Comparison of ENCODE assay signal across 6 cellular contexts in the genomic region with DNA sequence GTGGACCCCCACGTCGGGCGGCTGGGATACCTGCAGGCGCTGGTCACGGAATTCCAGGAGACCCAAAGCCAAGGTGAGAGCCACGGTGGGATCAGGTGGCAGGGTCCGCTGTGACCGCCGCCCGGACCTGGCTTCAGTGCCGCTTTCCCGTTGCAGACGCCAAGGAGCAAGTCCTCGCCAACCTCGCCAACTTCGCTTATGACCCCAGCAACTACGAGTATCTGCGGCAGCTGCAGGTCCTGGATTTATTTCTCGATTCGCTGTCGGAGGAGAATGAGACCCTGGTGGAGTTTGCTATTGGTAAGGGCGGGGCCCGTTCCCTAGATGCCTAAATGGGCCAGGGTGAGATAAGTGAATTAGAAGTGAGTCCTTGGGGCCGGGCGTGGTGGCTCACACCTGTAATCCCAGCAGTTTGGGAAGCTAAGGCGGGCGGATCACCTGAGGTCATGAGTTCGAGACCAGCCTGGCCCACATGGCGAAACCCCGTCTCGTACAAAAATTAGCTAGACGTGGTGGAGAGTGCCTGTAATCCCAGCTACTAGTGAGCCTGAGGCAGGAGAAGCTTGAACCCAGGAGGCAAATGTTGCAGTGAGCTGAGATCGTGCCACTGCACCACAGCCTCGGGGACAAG. TPM values are rescaled to one million over a fixed set of nuclear protein-coding genes. Genes with fewer than 3 reads are reported as not detected.
A peak's percentile ranks its signal among the peaks of the same experiment; 100 is the strongest.
DNase-seq lines count a peak whose midpoint lies in the region; TF ChIP-seq lines count a peak whose summit lies in the region.

No MANE protein-coding gene starts in this region.

- peak overlapping the region; percentile 90 for H3K4me3 Mint-ChIP-seq in neural progenitor cell

- H3K27ac Mint-ChIP-seq in neural progenitor cell = no peak overlapping the region

- peak overlapping the region; percentile 86 for H3K4me3 ChIP-seq in NB4 (ENCODE audit: low read depth, low read length)
- peak overlapping the region; percentile 69 to 88 (median 82) for H3K4me3 ChIP-seq in breast epithelium
- H3K4me3 ChIP-seq in neural progenitor cell = peak overlapping the region; percentile 81

- peaks cover 25% of the 10 kb centered on the region for H3F3A ChIP-seq in neural progenitor cell (ENCODE audit: low read depth)

- H3K9ac ChIP-seq in neural progenitor cell = no peak overlapping the region

- H3K4me1 ChIP-seq in breast epithelium (no peaks in the 10 kb centered on the region), neural progenitor cell (peaks cover 3% of the 10 kb centered on the region)

- TF ChIP-seq POLR2A in NB4 (IDR thresholded peaks at IDR 0.05; ENCODE audit: extremely low read depth, insufficient read length) (no peak), breast epithelium (IDR thresholded peaks at IDR 0.05) (no peak)

- intact Hi-C loops in breast epithelium (cut with DNase I; ENCODE audit: low total_unique reads) = loop anchor here (10.0 kb wide), 1 partner anchor 84 kb away; no protein-coding TSS in a partner anchor

- H3K27me3 Mint-ChIP-seq in neural progenitor cell (ENCODE audit: insufficient read depth, low read depth) = peaks cover 4% of the 10 kb centered on the region

- H3K9me3 Mint-ChIP-seq in neural progenitor cell = no peaks in the 10 kb centered on the region

- no peaks in the 10 kb centered on the region for H4K20me1 ChIP-seq in neural progenitor cell (ENCODE audit: low read depth)

- no peaks in the 10 kb centered on the region for H3K36me3 ChIP-seq in breast epithelium
- no peaks in the 10 kb centered on the region for H3K36me3 ChIP-seq in neural progenitor cell

- no peak for DNase-seq in NB4 (ENCODE audit: low read depth)
- no peak for DNase-seq in breast epithelium (ENCODE audit: low spot score in 2 of 2)
- DNase-seq in neural progenitor cell (ENCODE audit: low spot score) = peak; percentile 45
- no peak for DNase-seq in occipital lobe (lab: John Stamatoyannopoulos, UW)
- DNase-seq in SHP77 (lab: John Stamatoyannopoulos, UW) = no peak
- DNase-seq in midbrain (lab: John Stamatoyannopoulos, UW) = no peak

- peak overlapping the region; percentile 90 for H3K4me2 ChIP-seq in neural progenitor cell

- H3K27me3 ChIP-seq in breast epithelium (no peaks in the 10 kb centered on the region), neural progenitor cell (peaks cover 9% of the 10 kb centered on the region)

- peak overlapping the region; percentile 95 for H2AFZ ChIP-seq in neural progenitor cell (replicated peaks)

- no peak for TF ChIP-seq CTCF in NB4 (IDR thresholded peaks at IDR 0.05; ENCODE audit: low read depth, low read length)
- TF ChIP-seq CTCF in breast epithelium (IDR thresholded peaks at IDR 0.05) = no peak
- TF ChIP-seq CTCF in neural progenitor cell (IDR thresholded peaks at IDR 0.05) = no peak

- H3K27ac ChIP-seq in breast epithelium (peak overlapping the region; percentile 48 to 54), neural progenitor cell (no peak overlapping the region)

- peaks cover 8% of the 10 kb centered on the region for H3K79me2 ChIP-seq in neural progenitor cell (ENCODE audit: low read depth)

- H3K9me3 ChIP-seq in breast epithelium = no peaks in the 10 kb centered on the region
- no peaks in the 10 kb centered on the region for H3K9me3 ChIP-seq in neural progenitor cell (ENCODE audit: low read depth)

- no peaks in the 10 kb centered on the region for H3K36me3 Mint-ChIP-seq in neural progenitor cell

- H3K4me1 Mint-ChIP-seq in neural progenitor cell = peaks cover 31% of the 10 kb centered on the region

RNA-seq across cellular contexts. Expression of a gene that starts 0.7 kb away (rescaled TPM):
- total RNA-seq in breast epithelium = 1 to 10 TPM; 3.4 to 6.7 (median 5.6) TPM
- 1.9 and 4.3 TPM in 2 replicates for total RNA-seq in neural progenitor cell (ENCODE audit: low replicate concordance)
- total RNA-seq in occipital lobe = 3.0 TPM

RNA-seq across cellular contexts. Expression of a gene that starts 21.1 kb away (rescaled TPM):
- 100 to 1,000 TPM in 1 of 3 donors, 10 to 100 TPM in 2; 79.6 to 106 (median 91.4) TPM for total RNA-seq in breast epithelium
- 45.8 and 117 TPM in 2 replicates for total RNA-seq in neural progenitor cell (ENCODE audit: low replicate concordance)
- total RNA-seq in occipital lobe = 18.1 TPM

RNA-seq across cellular contexts. Expression of a gene that starts 22.7 kb away (rescaled TPM):
- 10 to 100 TPM in 2 of 3 donors, 1 to 10 TPM in 1; 9.0 to 19.8 (median 18.4) TPM for total RNA-seq in breast epithelium
- total RNA-seq in neural progenitor cell (ENCODE audit: low replicate concordance) = 3.4 and 19.9 TPM in 2 replicates
- 1.4 TPM for total RNA-seq in occipital lobe

RNA-seq across cellular contexts. Expression of a gene that starts 43.9 kb away (rescaled TPM):
- total RNA-seq in breast epithelium (10 to 100 TPM in 2 of 3 donors, 1 to 10 TPM in 1; 9.9 to 30.5 (median 24.9) TPM), neural progenitor cell (ENCODE audit: low replicate concordance) (236 and 286 TPM in 2 replicates), occipital lobe (548 TPM)
